ENCODE assay signal across 1 cellular context in genomic region chrX:35664838-35665237, GRCh38.
TF ChIP-seq lines count a peak whose summit lies in the region.

No MANE protein-coding gene starts in this region.

TF ChIP-seq in HepG2, 621 proteins besides CTCF, POLR2A, EP300 and RAD21 (continued from another document):
- no peak for TF ChIP-seq GLMP (CRISPR knock-in tag; IDR thresholded peaks at IDR 0.05; ENCODE audit: borderline replicate concordance)
- no peak for TF ChIP-seq HMGXB3 (CRISPR knock-in tag; IDR thresholded peaks at IDR 0.05; ENCODE audit: borderline replicate concordance)
- no peak for TF ChIP-seq ZSCAN12 (CRISPR knock-in tag; IDR thresholded peaks at IDR 0.05)
- TF ChIP-seq ELF3 (CRISPR knock-in tag; IDR thresholded peaks at IDR 0.05): no peak
- no peak for TF ChIP-seq NFRKB (IDR thresholded peaks at IDR 0.05)
- TF ChIP-seq ZNF777 (CRISPR knock-in tag; IDR thresholded peaks at IDR 0.05): no peak
- no peak for TF ChIP-seq TMF1 (CRISPR knock-in tag; IDR thresholded peaks at IDR 0.05; ENCODE audit: low read depth)
- TF ChIP-seq FOXO4 (CRISPR knock-in tag; conservative IDR thresholded peaks at IDR 0.05): no peak
- TF ChIP-seq CHD2 (IDR thresholded peaks at IDR 0.05; ENCODE audit: low read depth, low read length): no peak
- TF ChIP-seq HNF1A (IDR thresholded peaks at IDR 0.05; ENCODE audit: low read depth): no peak
- no peak for TF ChIP-seq HNF1A (CRISPR knock-in tag; IDR thresholded peaks at IDR 0.05; ENCODE audit: borderline replicate concordance)
- TF ChIP-seq AGO2 (optimal IDR thresholded peaks at IDR 0.05; ENCODE audit: low read depth, low read length): no peak
